ENCODE assay signal across 9 cellular contexts in the genomic region with DNA sequence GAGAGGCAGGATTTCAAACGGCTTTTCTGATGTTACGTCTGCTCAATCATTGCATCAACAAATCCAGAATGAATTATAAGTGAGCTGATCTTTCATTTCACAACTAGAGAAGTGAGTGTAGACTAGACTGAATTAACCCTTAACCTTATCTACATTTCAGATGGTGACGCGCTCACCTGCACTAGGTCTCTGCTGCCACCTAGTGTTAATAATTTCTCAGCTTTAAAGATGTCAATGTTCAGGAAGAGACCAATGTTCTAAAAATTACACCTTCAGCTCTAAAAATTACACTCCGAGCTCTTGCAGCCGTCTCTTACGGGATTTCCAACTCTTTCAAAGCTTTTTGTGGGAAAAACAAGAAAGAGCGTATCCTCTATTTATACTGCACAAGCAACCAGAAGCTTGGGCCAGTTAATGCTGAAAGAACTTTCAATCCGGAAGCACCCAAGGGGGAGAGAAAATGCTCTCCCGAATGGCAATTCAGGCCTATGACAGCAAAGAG.
DNase-seq lines count a peak whose midpoint lies in the region; ATAC-seq and TF ChIP-seq lines count a peak whose summit lies in the region.
"Had no signal": no experiment of that assay in that cellular context is flagged by ENCODE, and none has a peak within 500 bp of the region (broad histone marks: within the 10 kb centered on the region; RNA-seq: fewer than 3 reads in every experiment).

No MANE protein-coding gene starts in this region.

- ATAC-seq in GM21360 (IDR thresholded peaks at IDR 0.05; ENCODE audit: unreplicated experiment) = peak; percentile 52
- ATAC-seq in GM21526 (IDR thresholded peaks at IDR 0.05; ENCODE audit: low FRiP score, unreplicated experiment) = no peak

- H3K36me3 Mint-ChIP-seq in activated CD4-positive, alpha-beta T cell treated with anti-CD3 and anti-CD28 coated beads, Interleukin-2, amount 10 ng/mL, durations not matched to agents 7 days and 5 days (ENCODE audit: low read depth) = no peaks in the 10 kb centered on the region
- H3K36me3 Mint-ChIP-seq: activated naive CD4-positive, alpha-beta T cell treated with anti-CD3 and anti-CD28 coated beads, Interleukin-2, amount 50 U/mL, for 24 hours had no signal

- peak; percentile 27 for DNase-seq in activated CD4-positive, alpha-beta T cell treated with anti-CD3 and anti-CD28 coated beads, Interleukin-2, amount 10 ng/mL, durations not matched to agents 7 days and 5 days
- DNase-seq in activated CD4-positive, alpha-beta T cell treated with anti-CD3 and anti-CD28 coated beads, Interleukin-2, amount 50 U/mL, for 1 hour = no peak
- DNase-seq in NCI-H1092 (lab: John Stamatoyannopoulos, UW) (peak; percentile 34), SW480 (ENCODE audit: low spot score) (peak; percentile 66), foreskin fibroblast (peak; percentile 16 to 72), renal cortical epithelial cell (ENCODE audit: low read depth) (peak; percentile 50)

- no peak overlapping the region for H3K27ac Mint-ChIP-seq in activated CD4-positive, alpha-beta T cell treated with anti-CD3 and anti-CD28 coated beads, Interleukin-2, amount 10 ng/mL, durations not matched to agents 7 days and 5 days
- H3K27ac Mint-ChIP-seq: activated naive CD4-positive, alpha-beta T cell treated with anti-CD3 and anti-CD28 coated beads, Interleukin-2, amount 50 U/mL, for 24 hours had no signal

- TF ChIP-seq CTCF in foreskin fibroblast (IDR thresholded peaks at IDR 0.05; ENCODE audit: low read depth, low read length) = peak; percentile 75

- no peak overlapping the region for H3K4me3 Mint-ChIP-seq in activated CD4-positive, alpha-beta T cell treated with anti-CD3 and anti-CD28 coated beads, Interleukin-2, amount 10 ng/mL, durations not matched to agents 7 days and 5 days
- H3K4me3 Mint-ChIP-seq: activated naive CD4-positive, alpha-beta T cell treated with anti-CD3 and anti-CD28 coated beads, Interleukin-2, amount 50 U/mL, for 24 hours had no signal

- peaks cover 9% of the 10 kb centered on the region for H3K4me1 Mint-ChIP-seq in activated CD4-positive, alpha-beta T cell treated with anti-CD3 and anti-CD28 coated beads, Interleukin-2, amount 10 ng/mL, durations not matched to agents 7 days and 5 days

- no peak overlapping the region for H3K4me3 ChIP-seq in foreskin fibroblast (ENCODE audit: low read depth in 1 of 2, low read length in 2 of 2)

- no peaks in the 10 kb centered on the region for H3K9me3 Mint-ChIP-seq in activated CD4-positive, alpha-beta T cell treated with anti-CD3 and anti-CD28 coated beads, Interleukin-2, amount 10 ng/mL, durations not matched to agents 7 days and 5 days
- H3K9me3 Mint-ChIP-seq: activated naive CD4-positive, alpha-beta T cell treated with anti-CD3 and anti-CD28 coated beads, Interleukin-2, amount 50 U/mL, for 24 hours had no signal

- CTCF ChIA-PET in activated CD4-positive, alpha-beta T cell treated with anti-CD3 and anti-CD28 coated beads, Interleukin-2, amount 10 ng/mL, durations not matched to agents 7 days and 5 days (lab: Charles Lee) = interaction anchor here (0.6 to 1.9 kb wide), 12 partner anchors 8 to 283 kb away, joined by 3 to 14 read pairs (median 4); a partner anchor contains a TSS

- POLR2A ChIA-PET in activated CD4-positive, alpha-beta T cell treated with anti-CD3 and anti-CD28 coated beads, Interleukin-2, amount 10 ng/mL, durations not matched to agents 7 days and 5 days (lab: Charles Lee) = interaction anchor here (0.5 kb wide), 1 partner anchor 194 kb away, joined by 3 read pairs; no protein-coding TSS in a partner anchor

- H3K27me3 Mint-ChIP-seq in activated CD4-positive, alpha-beta T cell treated with anti-CD3 and anti-CD28 coated beads, Interleukin-2, amount 10 ng/mL, durations not matched to agents 7 days and 5 days = no peaks in the 10 kb centered on the region
- H3K27me3 Mint-ChIP-seq: activated naive CD4-positive, alpha-beta T cell treated with anti-CD3 and anti-CD28 coated beads, Interleukin-2, amount 50 U/mL, for 24 hours had no signal
